Comparison of ENCODE assay signal across 1 cellular context in genomic region chr5:135592312-135593045, GRCh38.
TF ChIP-seq lines count a peak whose summit lies in the region.

No MANE protein-coding gene starts in this region.

TF ChIP-seq in GM12878, 131 proteins besides CTCF, POLR2A, EP300 and RAD21 (continued from another document):
- TF ChIP-seq SIN3A (IDR thresholded peaks at IDR 0.05; ENCODE audit: low read depth, low read length): no peak
- no peak for TF ChIP-seq TAF1 (IDR thresholded peaks at IDR 0.05; ENCODE audit: borderline replicate concordance, low read depth, low read length)
- TF ChIP-seq YBX1 (IDR thresholded peaks at IDR 0.05): no peak
- TF ChIP-seq POU2F2 (IDR thresholded peaks at IDR 0.05; ENCODE audit: borderline replicate concordance, low read depth, low read length): no peak
- TF ChIP-seq BCL11A (IDR thresholded peaks at IDR 0.05; ENCODE audit: low read depth, low read length): no peak
- no peak for TF ChIP-seq BCL3 (IDR thresholded peaks at IDR 0.05; ENCODE audit: borderline replicate concordance, insufficient read depth, low read depth, low read length, poor library complexity, severe bottlenecking)
- TF ChIP-seq NRF1 (conservative IDR thresholded peaks at IDR 0.05; ENCODE audit: low read depth, low read length): no peak
- TF ChIP-seq KDM1A (IDR thresholded peaks at IDR 0.05; ENCODE audit: borderline replicate concordance): no peak
- no peak for TF ChIP-seq LARP7 (IDR thresholded peaks at IDR 0.05)
- TF ChIP-seq POLR2AphosphoS2 (IDR thresholded peaks at IDR 0.05; ENCODE audit: low read depth, low read length): no peak
- TF ChIP-seq IRF4 (IDR thresholded peaks at IDR 0.05; ENCODE audit: low read depth, low read length): no peak
- TF ChIP-seq SMAD1 (IDR thresholded peaks at IDR 0.05; ENCODE audit: low read depth, partially characterized antibody): no peak
- no peak for TF ChIP-seq ZZZ3 (IDR thresholded peaks at IDR 0.05; ENCODE audit: control insufficient read depth, insufficient read length, low read depth)
